Comparison of ENCODE assay signal across 8 cellular contexts in the genomic region with DNA sequence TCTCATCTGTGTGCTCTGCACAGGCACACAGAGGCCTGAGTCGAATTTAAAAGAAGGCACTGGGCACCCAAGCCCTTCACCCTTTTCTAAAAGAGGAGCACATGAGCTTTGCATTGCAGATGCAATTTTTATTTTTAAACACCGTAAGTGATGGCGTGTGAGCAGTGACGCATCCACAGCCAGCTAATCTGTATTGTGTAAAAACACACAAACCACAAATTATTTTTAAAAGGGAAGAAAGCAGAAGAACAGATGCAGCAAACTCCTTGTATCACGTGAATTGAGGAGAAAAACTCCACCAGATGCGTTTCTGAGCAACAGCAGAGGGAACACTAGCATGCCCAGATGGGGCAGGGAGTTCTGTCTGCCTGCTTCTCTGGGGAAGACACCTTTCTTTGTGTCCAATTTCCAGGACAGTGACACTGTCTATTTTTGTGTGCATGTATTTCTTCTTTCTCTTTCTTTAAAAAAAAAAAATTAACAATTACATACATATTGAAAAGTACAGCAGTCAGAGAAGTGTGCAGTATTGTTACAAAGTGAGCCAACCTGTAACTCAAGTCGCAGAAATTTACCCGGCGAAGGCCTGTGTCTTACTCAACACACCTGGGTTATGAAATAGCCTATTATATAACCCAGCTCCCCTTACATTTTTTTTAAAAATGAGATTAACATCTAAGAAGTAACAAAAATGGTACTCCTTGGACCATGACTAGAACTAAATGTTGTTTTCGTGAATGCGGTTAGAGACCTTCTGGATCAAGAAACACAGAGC. TPM values are rescaled to one million over a fixed set of nuclear protein-coding genes. Genes with fewer than 3 reads are reported as not detected.
A peak's percentile ranks its signal among the peaks of the same experiment; 100 is the strongest.
DNase-seq lines count a peak whose midpoint lies in the region; ATAC-seq, FAIRE-seq and TF ChIP-seq lines count a peak whose summit lies in the region.

No MANE protein-coding gene starts in this region.

- no peaks in the 10 kb centered on the region for H3K27me3 ChIP-seq in subcutaneous abdominal adipose tissue (ENCODE audit: control insufficient read depth in 5 of 5, insufficient read depth in 4 of 5, low read length in 5 of 5)

- DNase-seq in NB4 (ENCODE audit: low read depth): peak; percentile 96
- DNase-seq in fibroblast of mammary gland (ENCODE audit: low read depth): peak; percentile 76
- no peak for DNase-seq in kidney
- no peak for DNase-seq in middle frontal gyrus (ENCODE audit: extremely low spot score, low spot score)
- no peak for DNase-seq in activated CD8-positive, alpha-beta memory T cell treated with anti-CD3 and anti-CD28 coated beads, Interleukin-2, amount 10 ng/mL, durations not matched to agents 7 days and 5 days

- H3K4me1 ChIP-seq in subcutaneous abdominal adipose tissue (ENCODE audit: control insufficient read depth in 5 of 5, insufficient read depth in 5 of 5, low read length in 5 of 5) (peaks cover 2 to 45% (median 36%) of the 10 kb centered on the region in 5 donors), kidney (ENCODE audit: control insufficient read depth in 1 of 2, insufficient read depth in 1 of 2, low read depth in 1 of 2, low read length in 2 of 2) (no peaks in the 10 kb centered on the region)

- H3K9me3 ChIP-seq in subcutaneous abdominal adipose tissue (ENCODE audit: control insufficient read depth in 5 of 5, low read length in 5 of 5): no peaks in the 10 kb centered on the region
- H3K9me3 ChIP-seq in kidney (ENCODE audit: control insufficient read depth in 1 of 2, low read length in 2 of 2): no peaks in the 10 kb centered on the region

- H3K4me3 ChIP-seq in NB4 (ENCODE audit: low read depth, low read length): peak overlapping the region; percentile 37
- no peak overlapping the region for H3K4me3 ChIP-seq in fibroblast of mammary gland (ENCODE audit: control insufficient read depth, low read depth, low read length)
- H3K4me3 ChIP-seq in subcutaneous abdominal adipose tissue (ENCODE audit: low read depth in 1 of 5, low read length in 5 of 5): no peak overlapping the region
- H3K4me3 ChIP-seq in kidney (ENCODE audit: low read length in 2 of 2): no peak overlapping the region

- H3K36me3 Mint-ChIP-seq in activated CD8-positive, alpha-beta memory T cell treated with anti-CD3 and anti-CD28 coated beads, Interleukin-2, amount 10 ng/mL, durations not matched to agents 7 days and 5 days: no peaks in the 10 kb centered on the region

- TF ChIP-seq POLR2A in NB4 (IDR thresholded peaks at IDR 0.05; ENCODE audit: extremely low read depth, insufficient read length): no peak

- H3K9me3 Mint-ChIP-seq in activated CD8-positive, alpha-beta memory T cell treated with anti-CD3 and anti-CD28 coated beads, Interleukin-2, amount 10 ng/mL, durations not matched to agents 7 days and 5 days (ENCODE audit: low read depth): no peaks in the 10 kb centered on the region

- ATAC-seq in GM19463 (IDR thresholded peaks at IDR 0.05; ENCODE audit: unreplicated experiment) (peak; percentile 53), HG02981 (IDR thresholded peaks at IDR 0.05; ENCODE audit: unreplicated experiment) (no peak)
- ATAC-seq in activated CD8-positive, alpha-beta memory T cell treated with anti-CD3 and anti-CD28 coated beads, Interleukin-2, amount 10 ng/mL, durations not matched to agents 7 days and 5 days: no peak

- H3K4me3 Mint-ChIP-seq in activated CD8-positive, alpha-beta memory T cell treated with anti-CD3 and anti-CD28 coated beads, Interleukin-2, amount 10 ng/mL, durations not matched to agents 7 days and 5 days: no peak overlapping the region

- intact Hi-C loops in kidney (cut with DNase I): no loop called here

- H3K27ac ChIP-seq in subcutaneous abdominal adipose tissue (ENCODE audit: low read depth, low read length): peak overlapping the region; percentile 44
- no peak overlapping the region for H3K27ac ChIP-seq in kidney (ENCODE audit: low read depth in 2 of 2, low read length in 2 of 2)

- no peak overlapping the region for H3K27ac Mint-ChIP-seq in activated CD8-positive, alpha-beta memory T cell treated with anti-CD3 and anti-CD28 coated beads, Interleukin-2, amount 10 ng/mL, durations not matched to agents 7 days and 5 days

- CTCF ChIA-PET in activated CD8-positive, alpha-beta memory T cell treated with anti-CD3 and anti-CD28 coated beads, Interleukin-2, amount 10 ng/mL, durations not matched to agents 7 days and 5 days (lab: Charles Lee): no interaction called here

- peaks cover 7% of the 10 kb centered on the region for H3K27me3 Mint-ChIP-seq in activated CD8-positive, alpha-beta memory T cell treated with anti-CD3 and anti-CD28 coated beads, Interleukin-2, amount 10 ng/mL, durations not matched to agents 7 days and 5 days

- no peak for TF ChIP-seq CTCF in NB4 (IDR thresholded peaks at IDR 0.05; ENCODE audit: low read depth, low read length)
- TF ChIP-seq CTCF in fibroblast of mammary gland (conservative IDR thresholded peaks at IDR 0.05; ENCODE audit: control insufficient read depth, insufficient read depth, low read depth, low read length): no peak
- no peak for TF ChIP-seq CTCF in kidney (IDR thresholded peaks at IDR 0.05; ENCODE audit: borderline replicate concordance, extremely low read depth, insufficient read depth)

- H3K4me1 Mint-ChIP-seq in activated CD8-positive, alpha-beta memory T cell treated with anti-CD3 and anti-CD28 coated beads, Interleukin-2, amount 10 ng/mL, durations not matched to agents 7 days and 5 days: no peaks in the 10 kb centered on the region

- H3K9ac ChIP-seq in subcutaneous abdominal adipose tissue (ENCODE audit: low read length in 5 of 5) (no peak overlapping the region), kidney (ENCODE audit: low read length in 2 of 2) (no peak overlapping the region)

- FAIRE-seq in kidney (lab: Jason Lieb, UNC): no peak

- H3K36me3 ChIP-seq in subcutaneous abdominal adipose tissue (ENCODE audit: control insufficient read depth in 5 of 5, insufficient read depth in 5 of 5, low read length in 5 of 5): peaks cover 0 to 11% (median 3%) of the 10 kb centered on the region in 5 donors
- no peaks in the 10 kb centered on the region for H3K36me3 ChIP-seq in kidney (ENCODE audit: control insufficient read depth in 1 of 2, insufficient read depth in 2 of 2, low read length in 2 of 2)

RNA-seq across cellular contexts. Expression of gene EEPD1, which starts 39.2 kb away (rescaled TPM):
- 6.3 TPM for total RNA-seq in kidney
- polyA plus RNA-seq in kidney (ENCODE audit: insufficient read depth, low read depth, low replicate concordance): 6.4 TPM
- total RNA-seq in activated CD8-positive, alpha-beta memory T cell treated with anti-CD3 and anti-CD28 coated beads, Interleukin-2, amount 10 ng/mL, durations not matched to agents 7 days and 5 days: 1 to 10 TPM; 1.4 to 3.3 TPM

Comparison
In these comparisons a context has a peak if more than half of its experiments do, and no peak if none do; other contexts are left out.
1. DNase-seq: peak in NB4 (single experiment) and fibroblast of mammary gland (single experiment); none in kidney (single experiment), middle frontal gyrus (single experiment) and activated CD8-positive, alpha-beta memory T cell treated with anti-CD3 and anti-CD28 coated beads, Interleukin-2, amount 10 ng/mL, durations not matched to agents 7 days and 5 days (single experiment).